ENCODE assay signal across 19 cellular contexts in genomic region chr9:111637421-111637950, GRCh38. TPM values are rescaled to one million over a fixed set of nuclear protein-coding genes. Genes with fewer than 3 reads are reported as not detected.
A peak's percentile ranks its signal among the peaks of the same experiment; 100 is the strongest.
DNase-seq lines count a peak whose midpoint lies in the region; ATAC-seq and TF ChIP-seq lines count a peak whose summit lies in the region.
"Had no signal": no experiment of that assay in that cellular context is flagged by ENCODE, and none has a peak within 500 bp of the region (broad histone marks: within the 10 kb centered on the region; RNA-seq: fewer than 3 reads in every experiment).

No MANE protein-coding gene starts in this region.

- H4K5ac ChIP-seq in IMR-90 (ENCODE audit: low read depth, low read length), result no peak overlapping the region

- CTCF ChIA-PET in IMR-90 (lab: Yijun Ruan, JAX), result no interaction called here

- no peak for DNase-seq in IMR-90
- DNase-seq in adrenal gland, result no peak
- DNase-seq in hepatocyte (ENCODE audit: low spot score), result no peak
- no peak for DNase-seq in NCI-H526 (lab: John Stamatoyannopoulos, UW)
- DNase-seq in trophoblast cell, result no peak
- DNase-seq in G401 (ENCODE audit: low spot score), result no peak
- no peak for DNase-seq in prostate gland (ENCODE audit: low spot score)
- DNase-seq: 8988T; ACHN; C1 segment of cervical spinal cord; Calu3; CD4-positive, alpha-beta memory T cell; COR-L47; DMS53; DMS79 treated with DMSO at 0.1 percent for 48 hours; GOT3 had no signal

- H3K23ac ChIP-seq in IMR-90 (ENCODE audit: low read depth, low read length) (peak overlapping the region; percentile 71), trophoblast cell (ENCODE audit: low read length) (no peak overlapping the region)

- no peak for TF ChIP-seq RAD21 in IMR-90 (IDR thresholded peaks at IDR 0.05; ENCODE audit: low read length)

- TF ChIP-seq CTCF in IMR-90 (conservative IDR thresholded peaks at IDR 0.05; ENCODE audit: low read depth, low read length), result no peak
- TF ChIP-seq CTCF in adrenal gland (IDR thresholded peaks at IDR 0.05), result no peak
- no peak for TF ChIP-seq CTCF in hepatocyte (IDR thresholded peaks at IDR 0.05; ENCODE audit: poor library complexity)
- TF ChIP-seq CTCF in parathyroid adenoma (IDR thresholded peaks at IDR 0.05), result no peak
- TF ChIP-seq CTCF in prostate gland (IDR thresholded peaks at IDR 0.05), result no peak

- no peak overlapping the region for H2BK20ac ChIP-seq in IMR-90 (ENCODE audit: low read depth, low read length)

- dilution Hi-C loops in IMR-90 (cut with HindIII; ENCODE audit: low sequenced_read_pairs, unreplicated experiment), result no loop called here

- H3K9me3 ChIP-seq in IMR-90 (ENCODE audit: control insufficient read depth, insufficient read depth, low read length), result no peaks in the 10 kb centered on the region
- no peaks in the 10 kb centered on the region for H3K9me3 ChIP-seq in adrenal gland (replicated peaks in 1 of 3)
- no peaks in the 10 kb centered on the region for H3K9me3 ChIP-seq in hepatocyte (ENCODE audit: low read depth)
- H3K9me3 ChIP-seq in parathyroid adenoma (ENCODE audit: control insufficient read depth, low read length), result no peaks in the 10 kb centered on the region
- no peaks in the 10 kb centered on the region for H3K9me3 ChIP-seq in trophoblast cell (ENCODE audit: insufficient read depth, low read depth, low read length)
- H3K9me3 ChIP-seq in prostate gland, result no peaks in the 10 kb centered on the region
- H3K9me3 ChIP-seq: A549, HAP-1 had no signal

- no TSS peak for BruUV-seq in IMR-90 (replicated peaks; lab: Mats Ljungman, UMichigan)

- peaks cover 12% of the 10 kb centered on the region for H3K9me1 ChIP-seq in IMR-90 (ENCODE audit: insufficient read depth, low read length)

- H3K14ac ChIP-seq in IMR-90 (replicated peaks; ENCODE audit: low read depth, low read length) (no peak overlapping the region), trophoblast cell (ENCODE audit: low read length) (no peak overlapping the region)

- no peaks in the 10 kb centered on the region for H3K9me2 ChIP-seq in hepatocyte (replicated peaks; ENCODE audit: insufficient read depth)

- H2BK12ac ChIP-seq in trophoblast cell (ENCODE audit: low read length), result no peak overlapping the region

- H3K56ac ChIP-seq in IMR-90 (ENCODE audit: extremely low read depth, insufficient read depth, low read length), result no peak overlapping the region

- H4K8ac ChIP-seq in IMR-90 (ENCODE audit: low read depth in 2 of 2, low read length in 2 of 2), result no peak overlapping the region
- no peak overlapping the region for H4K8ac ChIP-seq in trophoblast cell (ENCODE audit: low read depth, low read length)

- H4K12ac ChIP-seq in trophoblast cell (ENCODE audit: low read depth, low read length), result no peak overlapping the region

- H3K4me2 ChIP-seq in IMR-90 (ENCODE audit: low read depth, low read length) (no peak overlapping the region), hepatocyte (peak overlapping the region; percentile 55), parathyroid adenoma (ENCODE audit: low read length) (no peak overlapping the region), trophoblast cell (ENCODE audit: low read length) (no peak overlapping the region)
- H3K4me2 ChIP-seq: A549 had no signal

- WGBS in IMR-90 (ENCODE audit: extremely low coverage in 2 of 2, insufficient read length in 1 of 2), 2 experiments, result 93% methylated on average over 3 of the region's 6 CpGs; no CpG with 5 or more reads in 1 of the 2 experiments
- 44 to 62% (median 55%) methylated on average over 6 of the region's 6 CpGs for WGBS in adrenal gland, 4 donors
- WGBS in hepatocyte (ENCODE audit: low lambda C conversion rate, missing lambda C conversion rate), result 85% methylated on average over 6 of the region's 6 CpGs
- no CpG with 5 or more reads among the region's 6 CpGs for WGBS in trophoblast cell (ENCODE audit: extremely low coverage, insufficient coverage, insufficient read length)
- WGBS in prostate gland, result 62% methylated on average over 6 of the region's 6 CpGs

- intact Hi-C loops in IMR-90 (cut with micrococcal nuclease), result loop anchor here (10.0 kb wide), 1 partner anchor 437 kb away; no protein-coding TSS in a partner anchor
- intact Hi-C loops in adrenal gland (cut with DNase I), result no loop called here
- intact Hi-C loops in prostate gland (cut with DNase I), result no loop called here

- H4K20me1 ChIP-seq in IMR-90 (ENCODE audit: insufficient read depth, low read length) (peaks cover 52% of the 10 kb centered on the region), hepatocyte (ENCODE audit: insufficient read depth, poor library complexity, severe bottlenecking) (peaks cover 20% of the 10 kb centered on the region)

- peaks cover 71% of the 10 kb centered on the region for H3K79me2 ChIP-seq in hepatocyte
- H3K79me2 ChIP-seq in parathyroid adenoma, result no peaks in the 10 kb centered on the region
- H3K79me2 ChIP-seq in trophoblast cell (ENCODE audit: control insufficient read depth, insufficient read depth, low read length, poor library complexity), result peaks cover 1% of the 10 kb centered on the region

- H3K79me1 ChIP-seq in IMR-90 (ENCODE audit: low read depth in 1 of 2, low read length in 2 of 2) (peaks cover 12 to 61% of the 10 kb centered on the region in 2 experiments; a peak in 3 of 4 replicates), trophoblast cell (ENCODE audit: low read length) (no peaks in the 10 kb centered on the region)

- ATAC-seq in IMR-90 (ENCODE audit: low read depth), result no peak
- ATAC-seq: A549 had no signal

- H3K27me3 ChIP-seq in IMR-90 (ENCODE audit: control insufficient read depth, insufficient read depth, low read length) (no peaks in the 10 kb centered on the region), adrenal gland (no peaks in the 10 kb centered on the region), hepatocyte (no peaks in the 10 kb centered on the region), parathyroid adenoma (ENCODE audit: control insufficient read depth, insufficient read depth, low read length) (no peaks in the 10 kb centered on the region), trophoblast cell (ENCODE audit: insufficient read depth, low read length) (no peaks in the 10 kb centered on the region), prostate gland (replicated peaks; ENCODE audit: insufficient read depth) (no peaks in the 10 kb centered on the region)

- H2BK120ac ChIP-seq in IMR-90 (ENCODE audit: low read depth, low read length), result no peak overlapping the region
- no peak overlapping the region for H2BK120ac ChIP-seq in trophoblast cell (ENCODE audit: insufficient read depth, low read length, poor library complexity)

- no peaks in the 10 kb centered on the region for H3K36me3 ChIP-seq in IMR-90 (ENCODE audit: control insufficient read depth, insufficient read depth, low read length)
- H3K36me3 ChIP-seq in adrenal gland (replicated peaks in 1 of 2), result no peaks in the 10 kb centered on the region
- no peaks in the 10 kb centered on the region for H3K36me3 ChIP-seq in hepatocyte (replicated peaks; ENCODE audit: insufficient read depth, low read depth)
- H3K36me3 ChIP-seq in parathyroid adenoma (ENCODE audit: control insufficient read depth, insufficient read depth, low read length), result no peaks in the 10 kb centered on the region
- no peaks in the 10 kb centered on the region for H3K36me3 ChIP-seq in trophoblast cell (ENCODE audit: control insufficient read depth in 1 of 2, insufficient read depth in 2 of 2, low read length in 2 of 2)
- H3K36me3 ChIP-seq in prostate gland, result no peaks in the 10 kb centered on the region
- H3K36me3 ChIP-seq: HAP-1 had no signal

- no peak overlapping the region for H3K27ac ChIP-seq in IMR-90 (ENCODE audit: insufficient read depth, low read length)
- peak overlapping the region in 4 of 5 donors; percentile 3 to 52 (median 20) for H3K27ac ChIP-seq in adrenal gland
- peak overlapping the region; percentile 42 for H3K27ac ChIP-seq in hepatocyte
- H3K27ac ChIP-seq in parathyroid adenoma, result peak overlapping the region; percentile 47
- no peak overlapping the region for H3K27ac ChIP-seq in trophoblast cell (ENCODE audit: low read depth, low read length)
- no peak overlapping the region for H3K27ac ChIP-seq in prostate gland
- H3K27ac ChIP-seq: A549 had no signal

- H3K4me1 ChIP-seq in IMR-90 (ENCODE audit: control insufficient read depth, insufficient read depth, low read length) (peaks cover 1% of the 10 kb centered on the region; the same call in 1 of the 2 replicates), adrenal gland (replicated peaks in 1 of 2) (peaks cover 8 to 61% of the 10 kb centered on the region in 2 donors), hepatocyte (ENCODE audit: insufficient read depth) (peaks cover 38% of the 10 kb centered on the region), parathyroid adenoma (peaks cover 10% of the 10 kb centered on the region), trophoblast cell (ENCODE audit: control insufficient read depth in 1 of 2, insufficient read depth in 2 of 2, low read length in 2 of 2) (peaks cover 0 to 4% of the 10 kb centered on the region in 2 experiments), prostate gland (replicated peaks) (peaks cover 4% of the 10 kb centered on the region)

- TF ChIP-seq POLR2A in IMR-90 (IDR thresholded peaks at IDR 0.05; ENCODE audit: low read depth, low read length), result no peak
- no peak for TF ChIP-seq POLR2A in adrenal gland (IDR thresholded peaks at IDR 0.05)
- TF ChIP-seq POLR2A in prostate gland (IDR thresholded peaks at IDR 0.05), result no peak

- H2BK15ac ChIP-seq in IMR-90 (ENCODE audit: low read depth, low read length), result no peak overlapping the region

- H2BK5ac ChIP-seq in IMR-90 (ENCODE audit: low read depth, low read length, poor library complexity, severe bottlenecking), result no peak overlapping the region
- no peak overlapping the region for H2BK5ac ChIP-seq in trophoblast cell (ENCODE audit: low read depth, low read length, poor library complexity)

- no peak overlapping the region for H3K9ac ChIP-seq in IMR-90 (ENCODE audit: low read depth, low read length)
- H3K9ac ChIP-seq in parathyroid adenoma, result no peak overlapping the region
- H3K9ac ChIP-seq in trophoblast cell (ENCODE audit: low read length), result no peak overlapping the region

- H3K4ac ChIP-seq in IMR-90 (ENCODE audit: low read depth, low read length), result no peak overlapping the region
- H3K4ac ChIP-seq in trophoblast cell (ENCODE audit: low read depth, low read length), result no peak overlapping the region

- H2AK9ac ChIP-seq in IMR-90 (replicated peaks; ENCODE audit: low read depth, low read length, poor library complexity), result no peak overlapping the region

- no peak overlapping the region for H3K18ac ChIP-seq in IMR-90 (ENCODE audit: low read depth, low read length)
- H3K18ac ChIP-seq in trophoblast cell (ENCODE audit: low read length), result no peak overlapping the region

- H2AK5ac ChIP-seq in IMR-90 (ENCODE audit: low read depth, low read length) (no peak overlapping the region), trophoblast cell (ENCODE audit: low read length) (no peak overlapping the region)

- in situ Hi-C loops in IMR-90 (cut with MboI; ENCODE audit: low sequenced_read_pairs) (no loop called here), G401 (cut with HindIII; ENCODE audit: low sequenced_read_pairs) (no loop called here)

- H4K91ac ChIP-seq in IMR-90 (ENCODE audit: insufficient read depth, low read depth, low read length) (no peak overlapping the region), trophoblast cell (ENCODE audit: low read depth, low read length) (no peak overlapping the region)

- no peak overlapping the region for H3K4me3 ChIP-seq in IMR-90 (ENCODE audit: insufficient read depth, low read depth, low read length)
- no peak overlapping the region for H3K4me3 ChIP-seq in adrenal gland
- no peak overlapping the region for H3K4me3 ChIP-seq in hepatocyte
- H3K4me3 ChIP-seq in parathyroid adenoma (ENCODE audit: low read depth, low read length), result no peak overlapping the region
- H3K4me3 ChIP-seq in trophoblast cell (ENCODE audit: low read depth, low read length), result no peak overlapping the region
- no peak overlapping the region for H3K4me3 ChIP-seq in prostate gland
- H3K4me3 ChIP-seq: A549, HAP-1 had no signal

- H2AFZ ChIP-seq in IMR-90 (replicated peaks; ENCODE audit: low read length, poor library complexity) (no peak overlapping the region), hepatocyte (no peak overlapping the region), parathyroid adenoma (no peak overlapping the region), trophoblast cell (ENCODE audit: insufficient read depth, low read length, poor library complexity) (no peak overlapping the region)

- POLR2A ChIA-PET in IMR-90 (lab: Charles Lee; ENCODE audit: unreplicated experiment), result no interaction called here

RNA-seq across cellular contexts. Expression of gene DNAJC25, which starts 6.4 kb away (rescaled TPM):
- 3.2 and 5.6 TPM in 2 replicates for total RNA-seq in IMR-90 (2012; rRNA removed)
- 6.6 and 6.7 TPM in 2 replicates for polyA plus RNA-seq in IMR-90 (2012; rRNA removed)
- 3.9 and 8.0 TPM in 2 replicates for polyA plus RNA-seq in IMR-90 (2012; cell fraction: cytosol; rRNA removed)
- 3.3 and 7.2 TPM in 2 replicates for polyA plus RNA-seq in IMR-90 (2012; cell fraction: nucleus; rRNA removed; ENCODE audit: low replicate concordance)
- 10 to 100 TPM; 13.4 to 29.8 (median 17.2) TPM for total RNA-seq in adrenal gland
- 10 to 100 TPM in 2 of 3 donors, 1 to 10 TPM in 1; 9.1 to 36.0 (median 10.9) TPM for polyA plus RNA-seq in adrenal gland
- 16.0 and 16.1 TPM in 2 replicates for total RNA-seq in hepatocyte
- polyA plus RNA-seq in hepatocyte, result 14.6 and 19.8 TPM in 2 replicates
- polyA plus RNA-seq in trophoblast cell (2013), result 8.2 and 8.8 TPM in 2 replicates
- 8.7 and 11.4 TPM in 2 replicates for total RNA-seq in G401 (2014; rRNA removed; shearing (Covaris generic))
- 10 to 100 TPM; 11.7 to 13.5 TPM for total RNA-seq in prostate gland

RNA-seq across cellular contexts. Expression of gene GNG10, which starts 23.9 kb away (rescaled TPM):
- total RNA-seq in IMR-90 (2012; rRNA removed), result 48.8 and 106 TPM in 2 replicates
- 58.3 and 72.7 TPM in 2 replicates for polyA plus RNA-seq in IMR-90 (2012; rRNA removed)
- polyA plus RNA-seq in IMR-90 (2012; cell fraction: cytosol; rRNA removed), result 42.1 and 49.5 TPM in 2 replicates
- 9.1 and 17.4 TPM in 2 replicates for polyA plus RNA-seq in IMR-90 (2012; cell fraction: nucleus; rRNA removed; ENCODE audit: low replicate concordance)
- 100 to 1,000 TPM in 1 of 8 donors, 10 to 100 TPM in 7; 29.3 to 127 (median 58.3) TPM for total RNA-seq in adrenal gland
- 10 to 100 TPM; 37.2 to 69.5 (median 53.4) TPM for polyA plus RNA-seq in adrenal gland
- total RNA-seq in hepatocyte, result 72.6 and 101 TPM in 2 replicates
- 51.6 and 57.1 TPM in 2 replicates for polyA plus RNA-seq in hepatocyte
- polyA plus RNA-seq in trophoblast cell (2013), result 34.9 and 37.4 TPM in 2 replicates
- total RNA-seq in G401 (2014; rRNA removed; shearing (Covaris generic)), result 198 and 218 TPM in 2 replicates
- total RNA-seq in prostate gland, result 10 to 100 TPM; 51.2 to 73.0 TPM

RNA-seq across cellular contexts. Expression of gene PTGR1, which starts 38.0 kb away (rescaled TPM):
- total RNA-seq in IMR-90 (2012; rRNA removed) (45.9 and 80.8 TPM in 2 replicates), adrenal gland (100 to 1,000 TPM in 7 of 8 donors, 10 to 100 TPM in 1; 73.0 to 170 (median 132) TPM), hepatocyte (290 and 318 TPM in 2 replicates), prostate gland (100 to 1,000 TPM in 1 of 2 donors, 10 to 100 TPM in 1; 43.9 to 110 TPM)
- polyA plus RNA-seq in IMR-90 (2012; rRNA removed) (61.6 and 72.7 TPM in 2 replicates), adrenal gland (100 to 1,000 TPM in 1 of 3 donors, 10 to 100 TPM in 2; 30.7 to 121 (median 42.7) TPM), hepatocyte (163 and 266 TPM in 2 replicates)
- 19.8 and 36.6 TPM in 2 replicates for polyA plus RNA-seq in IMR-90 (2012; cell fraction: cytosol; rRNA removed)
- 5.0 and 40.5 TPM in 2 replicates for polyA plus RNA-seq in IMR-90 (2012; cell fraction: nucleus; rRNA removed; ENCODE audit: low replicate concordance)
- polyA plus RNA-seq in trophoblast cell (2013), result 40.7 and 43.8 TPM in 2 replicates
- 2.4 and 3.0 TPM in 2 replicates for total RNA-seq in G401 (2014; rRNA removed; shearing (Covaris generic))

Comparison
In these comparisons a context has a peak if more than half of its experiments do, and no peak if none do; other contexts are left out.
1. H3K27ac ChIP-seq: peak in adrenal gland (4 of 5), hepatocyte (single experiment) and parathyroid adenoma (single experiment); none in IMR-90 (single experiment), trophoblast cell (single experiment) and prostate gland (0 of 2).
2. RNA of gene PTGR1, which starts 38.0 kb away (total RNA-seq): 290 to 318 TPM in hepatocyte, 73.0 to 170 TPM in adrenal gland, 43.9 to 110 TPM in prostate gland and 45.9 to 80.8 TPM in IMR-90; 2.4 to 3.0 TPM in G401; every median in the first group is over 10 times any median in the second.